8 cellular contexts compared by ENCODE assay signal in the genomic region with DNA sequence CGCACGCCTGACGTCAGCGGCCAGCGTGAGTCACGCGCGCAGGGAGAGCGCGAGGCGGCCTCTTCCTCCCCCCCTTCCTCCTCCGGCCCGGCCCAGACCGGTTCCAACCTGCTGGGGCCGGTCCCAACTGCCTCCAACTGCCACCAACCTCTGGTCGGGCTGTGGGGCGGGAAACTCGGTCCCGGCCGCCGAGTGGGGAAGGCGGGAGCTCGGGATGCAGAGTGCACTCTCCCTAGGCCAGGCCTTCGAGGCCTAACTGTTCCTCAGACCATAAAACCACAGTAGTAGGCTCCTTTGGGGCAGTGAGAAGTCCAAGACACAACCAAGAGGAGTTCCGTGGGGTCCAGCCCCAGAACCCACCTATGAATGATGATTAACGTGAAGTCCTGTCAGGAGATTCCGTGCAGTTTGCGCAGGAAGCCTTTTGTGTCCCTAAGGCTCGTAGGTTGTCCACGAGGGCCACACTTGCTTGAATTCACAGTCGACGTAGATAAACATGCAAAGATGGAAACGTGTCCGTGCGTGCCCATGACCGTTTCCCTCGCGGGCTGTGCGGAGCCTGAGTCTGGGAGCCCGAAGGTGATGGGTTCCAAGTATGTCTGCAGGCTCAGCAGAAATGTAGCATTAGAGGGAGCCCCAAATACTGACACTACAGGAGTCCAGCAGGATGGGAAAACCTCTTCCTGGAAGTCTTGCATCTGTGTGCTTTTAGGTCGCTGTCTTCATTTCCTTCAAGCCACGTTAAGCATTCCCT. TPM values are rescaled to one million over a fixed set of nuclear protein-coding genes. Genes with fewer than 3 reads are reported as not detected.
DNase-seq lines count a peak whose midpoint lies in the region; ATAC-seq and TF ChIP-seq lines count a peak whose summit lies in the region.

No MANE protein-coding gene starts in this region.

- H3K9me3 ChIP-seq in Peyer's patch (no peaks in the 10 kb centered on the region), thymus (ENCODE audit: control insufficient read depth) (no peaks in the 10 kb centered on the region)

- CTCF ChIA-PET in activated naive CD4-positive, alpha-beta T cell treated with anti-CD3 and anti-CD28 coated beads for 36 hours (lab: Charles Lee), result interaction anchor here (0.6 to 3.3 kb wide), 7 partner anchors 9 to 45 kb away, joined by 3 to 18 read pairs (median 6); a partner anchor contains a TSS

- peak overlapping the region; percentile 99 to 100 (median 100) for H3K27ac ChIP-seq in Peyer's patch
- H3K27ac ChIP-seq in thymus (ENCODE audit: low read depth), result peak overlapping the region; percentile 100

- intact Hi-C loops in activated naive CD4-positive, alpha-beta T cell treated with anti-CD3 and anti-CD28 coated beads for 36 hours (cut with micrococcal nuclease), result loop anchor here (2.0 to 10.0 kb wide), 4 partner anchors 48 to 730 kb away; a partner anchor contains a TSS

- peak overlapping the region; percentile 98 to 100 (median 99) for H3K27ac Mint-ChIP-seq in IgD-negative memory B cell
- H3K27ac Mint-ChIP-seq in activated naive CD4-positive, alpha-beta T cell treated with anti-CD3 and anti-CD28 coated beads for 36 hours, result peak overlapping the region; percentile 100

- TF ChIP-seq CTCF in Peyer's patch (IDR thresholded peaks at IDR 0.05) (no peak), omental fat pad (IDR thresholded peaks at IDR 0.05) (no peak)

- peak overlapping the region; percentile 85 to 97 (median 95) for H3K4me3 Mint-ChIP-seq in IgD-negative memory B cell
- H3K4me3 Mint-ChIP-seq in activated naive CD4-positive, alpha-beta T cell treated with anti-CD3 and anti-CD28 coated beads for 36 hours, result peak overlapping the region; percentile 90

- H3K27me3 Mint-ChIP-seq in IgD-negative memory B cell, result peaks cover 1% of the 10 kb centered on the region
- H3K27me3 Mint-ChIP-seq in activated naive CD4-positive, alpha-beta T cell treated with anti-CD3 and anti-CD28 coated beads for 36 hours (ENCODE audit: low read depth), result no peaks in the 10 kb centered on the region

- H3K4me1 Mint-ChIP-seq in IgD-negative memory B cell, result peaks cover 29 to 33% (median 29%) of the 10 kb centered on the region in 3 donors
- H3K4me1 Mint-ChIP-seq in activated naive CD4-positive, alpha-beta T cell treated with anti-CD3 and anti-CD28 coated beads for 36 hours (ENCODE audit: low read depth), result peaks cover 45% of the 10 kb centered on the region

- peak overlapping the region; percentile 72 to 83 (median 76) for H3K4me3 ChIP-seq in Peyer's patch
- peak overlapping the region; percentile 86 for H3K4me3 ChIP-seq in thymus (ENCODE audit: low read length)

- H3K36me3 ChIP-seq in Peyer's patch (no peaks in the 10 kb centered on the region), thymus (ENCODE audit: control insufficient read depth, insufficient read depth) (no peaks in the 10 kb centered on the region)

- peak; percentile 63 to 65 for TF ChIP-seq POLR2A in Peyer's patch (IDR thresholded peaks at IDR 0.05)

- DNase-seq in DMS153 treated with DMSO at 0.1 percent for 48 hours (lab: John Stamatoyannopoulos, UW; ENCODE audit: unreplicated experiment), result peak; percentile 81
- DNase-seq in Peyer's patch, result peak; percentile 85 to 96 (median 95)
- DNase-seq in activated naive CD4-positive, alpha-beta T cell treated with anti-CD3 and anti-CD28 coated beads for 36 hours, result peak; percentile 93
- peak; percentile 95 for DNase-seq in glomerular visceral epithelial cell (ENCODE audit: extremely low spot score)
- peak; percentile 61 for DNase-seq in omental fat pad (ENCODE audit: low spot score)

- H3K4me1 ChIP-seq in Peyer's patch (peaks cover 0 to 28% (median 13%) of the 10 kb centered on the region in 4 donors), thymus (ENCODE audit: control insufficient read depth, insufficient read depth, low read length) (peaks cover 21% of the 10 kb centered on the region)

- H3K27me3 ChIP-seq in Peyer's patch (no peaks in the 10 kb centered on the region), thymus (ENCODE audit: control insufficient read depth, insufficient read depth) (no peaks in the 10 kb centered on the region)

- WGBS in thymus, result 15% methylated on average over 42 of the region's 42 CpGs

- peaks cover 2% of the 10 kb centered on the region for H3K36me3 Mint-ChIP-seq in IgD-negative memory B cell
- H3K36me3 Mint-ChIP-seq in activated naive CD4-positive, alpha-beta T cell treated with anti-CD3 and anti-CD28 coated beads for 36 hours (ENCODE audit: low read depth), result peaks cover 1% of the 10 kb centered on the region

- peaks cover 0 to 2% (median 0%) of the 10 kb centered on the region in 3 donors for H3K9me3 Mint-ChIP-seq in IgD-negative memory B cell
- no peaks in the 10 kb centered on the region for H3K9me3 Mint-ChIP-seq in activated naive CD4-positive, alpha-beta T cell treated with anti-CD3 and anti-CD28 coated beads for 36 hours

- ATAC-seq in GM21515 (IDR thresholded peaks at IDR 0.05; ENCODE audit: unreplicated experiment), result peak; percentile 47
- ATAC-seq in omental fat pad (ENCODE audit: low FRiP score), result peak; percentile 79

RNA-seq across cellular contexts. Expression of a gene that starts 0.6 kb away (rescaled TPM):
- polyA plus RNA-seq in IgD-negative memory B cell, result 28.6 TPM
- 100 to 1,000 TPM in 1 of 4 donors, 10 to 100 TPM in 3; 18.9 to 108 (median 30.6) TPM for total RNA-seq in Peyer's patch
- 10 to 100 TPM; 19.1 to 21.4 TPM for total RNA-seq in activated naive CD4-positive, alpha-beta T cell treated with anti-CD3 and anti-CD28 coated beads for 36 hours
- total RNA-seq in omental fat pad, result 10 to 100 TPM; 19.4 to 38.9 (median 24.3) TPM
- 31.6 TPM for polyA plus RNA-seq in thymus

RNA-seq across cellular contexts. Expression of a gene that starts 20.2 kb away (rescaled TPM):
- polyA plus RNA-seq in IgD-negative memory B cell, result 18.6 TPM
- total RNA-seq in Peyer's patch, result 10 to 100 TPM; 50.1 to 81.9 (median 64.1) TPM
- 10 to 100 TPM; 48.7 to 50.2 TPM for total RNA-seq in activated naive CD4-positive, alpha-beta T cell treated with anti-CD3 and anti-CD28 coated beads for 36 hours
- total RNA-seq in omental fat pad, result 10 to 100 TPM; 15.9 to 51.5 (median 28.5) TPM
- polyA plus RNA-seq in thymus, result 32.6 TPM

RNA-seq across cellular contexts. Expression of a gene that starts 59.0 kb away (rescaled TPM):
- polyA plus RNA-seq in IgD-negative memory B cell (42.0 TPM), thymus (59.1 TPM)
- total RNA-seq in Peyer's patch (10 to 100 TPM in 3 of 4 donors, 1 to 10 TPM in 1; 8.4 to 45.4 (median 22.2) TPM), omental fat pad (10 to 100 TPM in 2 of 4 donors, 1 to 10 TPM in 2; 3.2 to 27.1 (median 8.2) TPM)
- total RNA-seq in activated naive CD4-positive, alpha-beta T cell treated with anti-CD3 and anti-CD28 coated beads for 36 hours, result 10 to 100 TPM; 98.5 to 99.1 TPM

Comparison
In these comparisons a context has a peak if more than half of its experiments do, and no peak if none do; other contexts are left out.
1. Peak in every context shown above with its lines: DNase-seq, ATAC-seq, H3K4me3 ChIP-seq and H3K27ac ChIP-seq.